16 cellular contexts compared by ENCODE assay signal in the genomic region with DNA sequence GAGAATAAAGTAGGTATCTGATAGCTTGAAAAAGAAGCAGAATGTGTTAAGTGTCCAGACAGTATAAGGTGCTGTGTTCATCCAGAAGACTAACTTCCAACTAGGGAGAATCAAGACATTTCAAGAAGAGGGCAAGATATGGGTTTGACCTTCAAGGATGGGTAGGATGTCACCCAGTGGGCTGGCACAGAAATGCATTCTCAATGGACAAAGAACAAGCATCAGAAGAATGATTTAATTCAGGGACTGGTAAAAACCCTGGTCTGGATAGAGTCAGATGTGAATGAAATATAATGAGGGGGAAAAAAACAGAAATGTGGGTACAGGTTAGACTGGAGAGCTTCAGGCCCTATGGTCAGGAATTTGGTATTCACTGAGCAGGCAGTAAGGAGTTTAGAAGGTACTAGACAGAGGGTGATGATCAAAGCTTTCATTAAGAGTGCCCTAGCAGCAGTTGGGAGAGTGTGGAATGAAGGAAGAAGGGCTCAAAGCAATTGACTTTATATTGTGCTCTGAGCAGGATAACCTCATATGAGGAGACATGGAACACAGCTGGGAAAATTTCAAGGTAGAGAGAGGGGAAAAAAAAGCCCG.
A peak's percentile ranks its signal among the peaks of the same experiment; 100 is the strongest.
DNase-seq lines count a peak whose midpoint lies in the region; ATAC-seq and TF ChIP-seq lines count a peak whose summit lies in the region.
"Had no signal": no experiment of that assay in that cellular context is flagged by ENCODE, and none has a peak within 500 bp of the region (broad histone marks: within the 10 kb centered on the region; RNA-seq: fewer than 3 reads in every experiment).

No MANE protein-coding gene starts in this region.

- H3K4me3 Mint-ChIP-seq in stimulated activated naive CD8-positive, alpha-beta T cell treated with anti-CD3 and anti-CD28 coated beads, Interleukin-15, Interleukin-2, amounts not matched to agents 100 ng/mL and 50 ng/mL, for 24 hours = peak overlapping the region; percentile 46
- H3K4me3 Mint-ChIP-seq in nephron progenitor cell = peak overlapping the region; percentile 62
- H3K4me3 Mint-ChIP-seq: H9, memory B cell had no signal

- no peaks in the 10 kb centered on the region for H3K27me3 ChIP-seq in SJCRH30
- H3K27me3 ChIP-seq: testis had no signal

- in situ Hi-C loops in astrocyte of the cerebellum (cut with HindIII; ENCODE audit: low sequenced_read_pairs) = no loop called here

- H3K27ac Mint-ChIP-seq in stimulated activated naive CD8-positive, alpha-beta T cell treated with anti-CD3 and anti-CD28 coated beads, Interleukin-15, Interleukin-2, amounts not matched to agents 100 ng/mL and 50 ng/mL, for 24 hours = peak overlapping the region; percentile 11
- H3K27ac Mint-ChIP-seq in nephron progenitor cell = no peak overlapping the region
- H3K27ac Mint-ChIP-seq: H9, memory B cell had no signal

- no peak for DNase-seq in stimulated activated naive CD8-positive, alpha-beta T cell treated with anti-CD3 and anti-CD28 coated beads, Interleukin-15, Interleukin-2, amounts not matched to agents 100 U/mL and 50 U/mL, for 24 hours
- no peak for DNase-seq in astrocyte of the cerebellum (ENCODE audit: low read depth)
- DNase-seq in nephron progenitor cell = no peak
- DNase-seq in islet precursor cell = no peak
- DNase-seq in SJCRH30 = no peak
- no peak for DNase-seq in germinal center (ENCODE audit: low spot score)
- DNase-seq: activated CD4-positive, alpha-beta T cell treated with anti-CD3 and anti-CD28 coated beads, Interleukin-2, amount 50 U/mL, for 4 hours; Calu3; H9; NCI-H2107; stimulated activated CD4-positive, alpha-beta T cell treated with anti-CD3 and anti-CD28 coated beads, Interleukin-2, amount 100 ng/mL, for 48 hours; testis had no signal

- H3K27me3 Mint-ChIP-seq in stimulated activated naive CD8-positive, alpha-beta T cell treated with anti-CD3 and anti-CD28 coated beads, Interleukin-15, Interleukin-2, amounts not matched to agents 100 ng/mL and 50 ng/mL, for 24 hours = peaks cover 20% of the 10 kb centered on the region
- no peaks in the 10 kb centered on the region for H3K27me3 Mint-ChIP-seq in nephron progenitor cell (ENCODE audit: low read depth, poor library complexity)

- no peaks in the 10 kb centered on the region for H3K36me3 Mint-ChIP-seq in stimulated activated naive CD8-positive, alpha-beta T cell treated with anti-CD3 and anti-CD28 coated beads, Interleukin-15, Interleukin-2, amounts not matched to agents 100 ng/mL and 50 ng/mL, for 24 hours (ENCODE audit: low read depth)
- peaks cover 21% of the 10 kb centered on the region for H3K36me3 Mint-ChIP-seq in nephron progenitor cell (ENCODE audit: low read depth)

- H3K9me3 ChIP-seq in SJCRH30 (replicated peaks) = no peaks in the 10 kb centered on the region
- H3K9me3 ChIP-seq: testis had no signal

- H3K36me3 ChIP-seq in SJCRH30 = no peaks in the 10 kb centered on the region

- TF ChIP-seq CTCF in astrocyte of the cerebellum (IDR thresholded peaks at IDR 0.05; ENCODE audit: low read depth, low read length, missing control alignments) = no peak
- TF ChIP-seq CTCF in nephron progenitor cell (IDR thresholded peaks at IDR 0.05) = no peak

- no peak for ATAC-seq in stimulated activated naive CD8-positive, alpha-beta T cell treated with anti-CD3 and anti-CD28 coated beads, Interleukin-15, Interleukin-2, amounts not matched to agents 100 U/mL and 50 U/mL, for 24 hours
- ATAC-seq: esophagus mucosa, K562 had no signal

- peaks cover 32% of the 10 kb centered on the region for H3K4me1 Mint-ChIP-seq in stimulated activated naive CD8-positive, alpha-beta T cell treated with anti-CD3 and anti-CD28 coated beads, Interleukin-15, Interleukin-2, amounts not matched to agents 100 ng/mL and 50 ng/mL, for 24 hours (ENCODE audit: low read depth)
- H3K4me1 Mint-ChIP-seq in nephron progenitor cell = peaks cover 40% of the 10 kb centered on the region

- no peak overlapping the region for H3K27ac ChIP-seq in SJCRH30
- H3K27ac ChIP-seq: testis had no signal

- H3K4me3 ChIP-seq in astrocyte of the cerebellum (ENCODE audit: low read depth, low read length) (peak overlapping the region; percentile 53), SJCRH30 (no peak overlapping the region)
- H3K4me3 ChIP-seq: K562, testis had no signal

- H3K4me1 ChIP-seq in SJCRH30 = peaks cover 2% of the 10 kb centered on the region; the same call in 1 of the 2 replicates
- H3K4me1 ChIP-seq: testis had no signal

- peaks cover 12% of the 10 kb centered on the region for H3K9me3 Mint-ChIP-seq in stimulated activated naive CD8-positive, alpha-beta T cell treated with anti-CD3 and anti-CD28 coated beads, Interleukin-15, Interleukin-2, amounts not matched to agents 100 ng/mL and 50 ng/mL, for 24 hours
- peaks cover 26% of the 10 kb centered on the region for H3K9me3 Mint-ChIP-seq in nephron progenitor cell
